8 cellular contexts compared by ENCODE assay signal in the genomic region with DNA sequence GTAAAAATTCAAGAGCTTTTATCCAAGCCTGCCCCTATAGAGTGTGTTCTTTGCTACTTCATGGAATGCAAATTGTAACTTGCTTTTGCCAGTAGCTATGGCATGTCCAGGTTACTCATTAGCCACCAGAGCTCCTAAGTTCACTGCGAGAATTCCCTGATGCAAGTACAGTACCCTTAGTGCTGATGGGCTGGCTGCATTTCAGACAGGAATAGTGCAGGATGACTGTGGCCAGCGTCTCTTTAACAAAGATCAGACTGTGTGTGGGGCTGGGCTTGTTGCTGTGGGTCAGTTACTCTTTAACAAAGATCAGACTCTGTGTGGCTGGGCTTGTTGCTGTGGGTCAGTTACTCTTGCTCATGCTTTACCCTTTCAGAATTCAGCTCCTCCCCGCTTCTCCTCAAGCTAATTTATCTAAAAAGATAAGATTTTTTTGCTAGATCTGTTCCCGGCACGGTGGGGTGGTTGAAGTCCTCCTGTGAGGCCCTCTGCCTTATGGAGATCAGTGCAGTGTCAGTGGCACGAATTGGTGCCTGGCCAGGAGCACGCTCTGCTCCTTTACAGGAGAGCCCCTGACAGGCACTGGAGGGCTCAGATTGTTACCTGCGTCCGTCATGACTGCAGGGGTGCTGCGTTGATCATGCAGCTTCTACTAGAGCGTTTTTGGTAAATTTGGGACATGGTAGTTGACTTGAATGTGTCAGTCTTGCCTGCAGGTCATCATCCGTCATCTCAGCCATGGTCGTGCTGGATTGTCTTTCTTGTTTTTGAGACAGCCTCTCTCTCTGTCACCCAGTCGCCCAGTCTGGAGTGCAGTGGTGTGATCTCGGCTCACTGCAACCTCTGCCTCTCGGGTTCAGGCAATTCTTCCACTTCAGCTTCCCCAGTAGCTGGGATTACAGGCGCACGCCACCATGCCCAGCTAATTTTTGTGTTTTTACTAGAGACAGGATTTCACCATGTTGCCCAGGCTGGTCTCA. TPM values are rescaled to one million over a fixed set of nuclear protein-coding genes. Genes with fewer than 3 reads are reported as not detected.
DNase-seq lines count a peak whose midpoint lies in the region; ATAC-seq and TF ChIP-seq lines count a peak whose summit lies in the region.

No MANE protein-coding gene starts in this region.

- WGBS in right cardiac atrium, result 72% methylated on average over 18 of the region's 18 CpGs

- H3K9me3 ChIP-seq in right cardiac atrium (ENCODE audit: control insufficient read depth, low read length) (no peaks in the 10 kb centered on the region), T-helper 17 cell (ENCODE audit: control insufficient read depth, low read length, poor library complexity, severe bottlenecking) (no peaks in the 10 kb centered on the region)

- ATAC-seq in right cardiac atrium (peak; percentile 36 to 71), T-helper 17 cell (no peak)
- ATAC-seq in activated CD8-positive, alpha-beta memory T cell treated with anti-CD3 and anti-CD28 coated beads, Interleukin-2, amount 10 ng/mL, durations not matched to agents 7 days and 5 days, result no peak

- H3K4me3 Mint-ChIP-seq in osteocyte (ENCODE audit: unreplicated experiment) (no peak overlapping the region), T-helper 17 cell (no peak overlapping the region)
- no peak overlapping the region for H3K4me3 Mint-ChIP-seq in activated CD8-positive, alpha-beta memory T cell treated with anti-CD3 and anti-CD28 coated beads, Interleukin-2, amount 10 ng/mL, durations not matched to agents 7 days and 5 days

- H3K27ac ChIP-seq in right cardiac atrium (ENCODE audit: low read length), result peak overlapping the region; percentile 39

- CTCF ChIA-PET in activated CD8-positive, alpha-beta memory T cell treated with anti-CD3 and anti-CD28 coated beads, Interleukin-2, amount 10 ng/mL, durations not matched to agents 7 days and 5 days (lab: Charles Lee), result no interaction called here

- H3K27me3 Mint-ChIP-seq in osteocyte (ENCODE audit: unreplicated experiment), result no peaks in the 10 kb centered on the region
- no peaks in the 10 kb centered on the region for H3K27me3 Mint-ChIP-seq in T-helper 17 cell
- no peaks in the 10 kb centered on the region for H3K27me3 Mint-ChIP-seq in activated CD8-positive, alpha-beta memory T cell treated with anti-CD3 and anti-CD28 coated beads, Interleukin-2, amount 10 ng/mL, durations not matched to agents 7 days and 5 days

- intact Hi-C loops in right cardiac atrium (cut with DNase I), result no loop called here

- H3K4me1 Mint-ChIP-seq in osteocyte (ENCODE audit: unreplicated experiment) (peaks cover 32% of the 10 kb centered on the region), T-helper 17 cell (peaks cover 26% of the 10 kb centered on the region)
- peaks cover 2% of the 10 kb centered on the region for H3K4me1 Mint-ChIP-seq in activated CD8-positive, alpha-beta memory T cell treated with anti-CD3 and anti-CD28 coated beads, Interleukin-2, amount 10 ng/mL, durations not matched to agents 7 days and 5 days

- DNase-seq in ELF-1 (ENCODE audit: low read depth, low spot score), result peak; percentile 55
- peak; percentile 60 for DNase-seq in amniotic epithelial cell (ENCODE audit: low read depth)
- no peak for DNase-seq in right cardiac atrium
- DNase-seq in osteocyte (ENCODE audit: extremely low spot score, unreplicated experiment), result no peak
- no peak for DNase-seq in EL
- no peak for DNase-seq in T-helper 17 cell
- DNase-seq in stimulated activated naive CD4-positive, alpha-beta T cell (lab: John Stamatoyannopoulos, UW), result no peak
- DNase-seq in activated CD8-positive, alpha-beta memory T cell treated with anti-CD3 and anti-CD28 coated beads, Interleukin-2, amount 10 ng/mL, durations not matched to agents 7 days and 5 days, result no peak

- peaks cover 4% of the 10 kb centered on the region for H3K9me3 Mint-ChIP-seq in osteocyte (ENCODE audit: unreplicated experiment)
- peaks cover 4% of the 10 kb centered on the region for H3K9me3 Mint-ChIP-seq in activated CD8-positive, alpha-beta memory T cell treated with anti-CD3 and anti-CD28 coated beads, Interleukin-2, amount 10 ng/mL, durations not matched to agents 7 days and 5 days (ENCODE audit: low read depth)

- peaks cover 7% of the 10 kb centered on the region for H3K4me1 ChIP-seq in right cardiac atrium (ENCODE audit: control insufficient read depth, insufficient read depth, low read length)

- H3K4me3 ChIP-seq in right cardiac atrium (ENCODE audit: low read length), result no peak overlapping the region

- peak overlapping the region; percentile 20 for H3K27ac Mint-ChIP-seq in osteocyte (ENCODE audit: unreplicated experiment)
- H3K27ac Mint-ChIP-seq in T-helper 17 cell, result no peak overlapping the region
- no peak overlapping the region for H3K27ac Mint-ChIP-seq in activated CD8-positive, alpha-beta memory T cell treated with anti-CD3 and anti-CD28 coated beads, Interleukin-2, amount 10 ng/mL, durations not matched to agents 7 days and 5 days

- H3K27me3 ChIP-seq in right cardiac atrium (ENCODE audit: control insufficient read depth, insufficient read depth), result no peaks in the 10 kb centered on the region

- no peak for TF ChIP-seq CTCF in osteocyte (IDR thresholded peaks at IDR 0.05)

- H3K36me3 Mint-ChIP-seq in osteocyte (ENCODE audit: unreplicated experiment) (peaks cover 11% of the 10 kb centered on the region), T-helper 17 cell (ENCODE audit: low read depth) (peaks cover 7% of the 10 kb centered on the region)
- H3K36me3 Mint-ChIP-seq in activated CD8-positive, alpha-beta memory T cell treated with anti-CD3 and anti-CD28 coated beads, Interleukin-2, amount 10 ng/mL, durations not matched to agents 7 days and 5 days, result peaks cover 17% of the 10 kb centered on the region

RNA-seq across cellular contexts. Expression of a gene that starts 27.0 kb away (rescaled TPM):
- total RNA-seq in right cardiac atrium (10 to 100 TPM; 45.8 to 55.0 (median 51.9) TPM), osteocyte (96.7 and 102 TPM in 2 replicates), T-helper 17 cell (10 to 100 TPM; 71.1 to 74.0 TPM)
- polyA plus RNA-seq in right cardiac atrium, result 22.4 TPM
- total RNA-seq in activated CD8-positive, alpha-beta memory T cell treated with anti-CD3 and anti-CD28 coated beads, Interleukin-2, amount 10 ng/mL, durations not matched to agents 7 days and 5 days, result 10 to 100 TPM; 36.3 to 52.2 TPM

RNA-seq across cellular contexts. Expression of a gene that starts 42.1 kb away (rescaled TPM):
- 10 to 100 TPM; 60.1 to 70.5 (median 65.8) TPM for total RNA-seq in right cardiac atrium
- polyA plus RNA-seq in right cardiac atrium, result 48.9 TPM
- 112 and 120 TPM in 2 replicates for total RNA-seq in osteocyte
- 10 to 100 TPM; 23.4 to 28.8 TPM for total RNA-seq in T-helper 17 cell
- 10 to 100 TPM; 46.8 to 59.4 TPM for total RNA-seq in activated CD8-positive, alpha-beta memory T cell treated with anti-CD3 and anti-CD28 coated beads, Interleukin-2, amount 10 ng/mL, durations not matched to agents 7 days and 5 days

Comparison
In these comparisons a context has a peak if more than half of its experiments do, and no peak if none do; other contexts are left out.
1. DNase-seq: peak in ELF-1 (single experiment) and amniotic epithelial cell (single experiment); none in right cardiac atrium (0 of 3), osteocyte (single experiment), EL (single experiment), T-helper 17 cell (0 of 3), stimulated activated naive CD4-positive, alpha-beta T cell (0 of 6) and activated CD8-positive, alpha-beta memory T cell treated with anti-CD3 and anti-CD28 coated beads, Interleukin-2, amount 10 ng/mL, durations not matched to agents 7 days and 5 days (single experiment).
2. ATAC-seq: peak in right cardiac atrium (2 of 2); none in T-helper 17 cell (single experiment) and activated CD8-positive, alpha-beta memory T cell treated with anti-CD3 and anti-CD28 coated beads, Interleukin-2, amount 10 ng/mL, durations not matched to agents 7 days and 5 days (single experiment).